In genomic region chr20:34877002-34877264, GRCh38 we compare ENCODE assay signal across 8 cellular contexts. TPM values are rescaled to one million over a fixed set of nuclear protein-coding genes. Genes with fewer than 3 reads are reported as not detected.
A peak's percentile ranks its signal among the peaks of the same experiment; 100 is the strongest.
DNase-seq lines count a peak whose midpoint lies in the region; TF ChIP-seq lines count a peak whose summit lies in the region.

No MANE protein-coding gene starts in this region.

- POLR2A ChIA-PET in AG04450 (lab: Yijun Ruan, JAX), result interaction anchor here (0.7 to 1.6 kb wide), 4 partner anchors 22 to 1225 kb away, joined by 5 to 13 read pairs (median 6); partner anchors contain the start of genes GSS and MYH7B

- no peaks in the 10 kb centered on the region for H3K36me3 ChIP-seq in muscle layer of duodenum (ENCODE audit: control insufficient read depth in 1 of 2, insufficient read depth in 2 of 2, low read length in 2 of 2)

- no peak overlapping the region for H3K27ac ChIP-seq in AG04450 (ENCODE audit: low read depth, low read length)
- peak overlapping the region; percentile 76 for H3K27ac ChIP-seq in muscle layer of duodenum (ENCODE audit: low read length)

- in situ Hi-C loops in KBM-7 (cut with MboI; ENCODE audit: low pct_unique_long_range_greater_than_20kb, low sequenced_read_pairs), result no loop called here

- DNase-seq in AG04450 (ENCODE audit: low read depth, low spot score), result no peak
- peak; percentile 32 for DNase-seq in KBM-7
- DNase-seq in choroid plexus epithelial cell (ENCODE audit: low read depth), result no peak
- DNase-seq in stimulated activated CD4-positive, alpha-beta T cell treated with anti-CD3 and anti-CD28 coated beads, Interleukin-4, amount 100 ng/mL, for 4 hours, result no peak
- DNase-seq in globus pallidus (ENCODE audit: low spot score), result no peak
- no peak for DNase-seq in NCI-H446 treated with DMSO at 0.1 percent for 48 hours (lab: John Stamatoyannopoulos, UW)
- DNase-seq in NCI-H1694 treated with DMSO at 0.1 percent for 48 hours (lab: John Stamatoyannopoulos, UW), result no peak

- no peaks in the 10 kb centered on the region for H3K9me3 ChIP-seq in AG04450 (ENCODE audit: control insufficient read depth, insufficient read depth, low read length)
- H3K9me3 ChIP-seq in muscle layer of duodenum (ENCODE audit: control insufficient read depth in 1 of 2, low read length in 2 of 2), result no peaks in the 10 kb centered on the region

- H3K4me3 ChIP-seq in AG04450 (ENCODE audit: low read depth, low read length), result peak overlapping the region; percentile 77
- H3K4me3 ChIP-seq in choroid plexus epithelial cell (ENCODE audit: low read depth, low read length), result peak overlapping the region; percentile 76
- H3K4me3 ChIP-seq in muscle layer of duodenum (ENCODE audit: low read depth in 1 of 2, low read length in 2 of 2), result peak overlapping the region; percentile 82 to 91

- TF ChIP-seq CTCF in AG04450 (IDR thresholded peaks at IDR 0.05; ENCODE audit: low read depth, low read length) (no peak), choroid plexus epithelial cell (conservative IDR thresholded peaks at IDR 0.05; ENCODE audit: low read depth, low read length) (no peak)

- peaks cover 13% of the 10 kb centered on the region in 2 donors for H3K4me1 ChIP-seq in muscle layer of duodenum (ENCODE audit: control insufficient read depth in 1 of 2, insufficient read depth in 2 of 2, low read length in 2 of 2)

- H3K27me3 ChIP-seq in AG04450 (ENCODE audit: control insufficient read depth, insufficient read depth, low read length) (no peaks in the 10 kb centered on the region), muscle layer of duodenum (ENCODE audit: low read depth, low read length) (no peaks in the 10 kb centered on the region)

- CTCF ChIA-PET in AG04450 (lab: Charles Lee), result interaction anchor here (0.7 to 6.1 kb wide), 6 partner anchors 71 to 1077 kb away, joined by 3 to 57 read pairs (median 4); partner anchors contain the start of genes GSS, MYH7B and SCAND1

RNA-seq across cellular contexts. Expression of gene ACSS2, which starts 0.5 kb away (rescaled TPM):
- polyA plus RNA-seq in AG04450 (2011; rRNA removed), result 37.3 and 43.6 TPM in 2 replicates
- polyA minus RNA-seq in AG04450 (2011; rRNA and poly(A)+ RNA removed), result 85.1 and 99.8 TPM in 2 replicates

RNA-seq across cellular contexts. Expression of gene GGT7, which starts 4.3 kb away (rescaled TPM):
- polyA plus RNA-seq in AG04450 (2011; rRNA removed), result 12.1 and 16.2 TPM in 2 replicates
- polyA minus RNA-seq in AG04450 (2011; rRNA and poly(A)+ RNA removed), result 12.0 and 18.7 TPM in 2 replicates

RNA-seq across cellular contexts. Expression of gene NCOA6, which starts 51.5 kb away (rescaled TPM):
- 15.5 and 15.6 TPM in 2 replicates for polyA plus RNA-seq in AG04450 (2011; rRNA removed)
- 26.4 and 27.1 TPM in 2 replicates for polyA minus RNA-seq in AG04450 (2011; rRNA and poly(A)+ RNA removed)
